Comparison of ENCODE assay signal across 1 cellular context in the genomic region with DNA sequence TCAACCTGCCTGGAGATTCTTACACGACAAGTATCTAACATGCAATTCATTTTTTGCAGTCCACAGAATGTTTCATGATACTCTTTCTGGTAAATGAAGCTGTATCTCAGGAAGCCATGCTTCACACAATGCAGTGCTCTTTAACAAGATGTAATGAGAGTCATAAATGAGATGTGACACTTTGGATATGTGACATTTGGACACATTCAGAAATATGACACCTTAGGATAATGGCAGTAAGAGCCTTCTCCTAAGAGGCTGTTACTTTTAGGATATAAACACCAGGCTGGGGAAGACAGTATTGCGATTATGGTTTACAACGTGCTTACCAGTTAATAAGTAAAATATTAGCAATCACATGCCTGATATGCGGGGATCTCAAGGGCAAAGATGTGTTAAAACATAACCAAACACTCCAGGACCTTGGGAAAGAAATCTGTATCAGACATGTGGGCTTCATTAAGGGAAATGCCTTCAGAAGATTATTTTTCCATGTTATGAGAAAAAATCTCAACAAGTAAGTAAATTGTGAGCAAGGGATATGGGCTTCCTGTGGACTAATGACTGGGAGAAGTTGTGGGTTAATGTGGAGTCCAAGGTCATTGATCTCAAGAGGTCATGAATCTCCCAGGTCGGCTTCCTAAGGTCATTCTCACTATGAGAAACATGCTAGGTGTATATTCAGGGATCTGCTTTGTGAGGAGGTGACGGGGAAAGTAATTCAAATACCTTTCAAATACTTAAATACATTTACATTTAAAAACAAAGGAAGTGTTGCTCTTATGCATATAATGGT.
TF ChIP-seq lines count a peak whose summit lies in the region.

No MANE protein-coding gene starts in this region.

TF ChIP-seq in IMR-90, 13 proteins besides CTCF, POLR2A, EP300 and RAD21:
- TF ChIP-seq CHD1 (IDR thresholded peaks at IDR 0.05; ENCODE audit: low read depth, low read length) (no peak), SMC3 (IDR thresholded peaks at IDR 0.05; ENCODE audit: low read depth, low read length) (no peak)
- TF ChIP-seq, protein P1, sequence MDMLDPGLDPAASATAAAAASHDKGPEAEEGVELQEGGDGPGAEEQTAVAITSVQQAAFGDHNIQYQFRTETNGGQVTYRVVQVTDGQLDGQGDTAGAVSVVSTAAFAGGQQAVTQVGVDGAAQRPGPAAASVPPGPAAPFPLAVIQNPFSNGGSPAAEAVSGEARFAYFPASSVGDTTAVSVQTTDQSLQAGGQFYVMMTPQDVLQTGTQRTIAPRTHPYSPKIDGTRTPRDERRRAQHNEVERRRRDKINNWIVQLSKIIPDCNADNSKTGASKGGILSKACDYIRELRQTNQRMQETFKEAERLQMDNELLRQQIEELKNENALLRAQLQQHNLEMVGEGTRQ (IDR thresholded peaks at IDR 0.05; ENCODE audit: low read depth, low read length) = no peak
